28 cellular contexts compared by ENCODE assay signal in the genomic region with DNA sequence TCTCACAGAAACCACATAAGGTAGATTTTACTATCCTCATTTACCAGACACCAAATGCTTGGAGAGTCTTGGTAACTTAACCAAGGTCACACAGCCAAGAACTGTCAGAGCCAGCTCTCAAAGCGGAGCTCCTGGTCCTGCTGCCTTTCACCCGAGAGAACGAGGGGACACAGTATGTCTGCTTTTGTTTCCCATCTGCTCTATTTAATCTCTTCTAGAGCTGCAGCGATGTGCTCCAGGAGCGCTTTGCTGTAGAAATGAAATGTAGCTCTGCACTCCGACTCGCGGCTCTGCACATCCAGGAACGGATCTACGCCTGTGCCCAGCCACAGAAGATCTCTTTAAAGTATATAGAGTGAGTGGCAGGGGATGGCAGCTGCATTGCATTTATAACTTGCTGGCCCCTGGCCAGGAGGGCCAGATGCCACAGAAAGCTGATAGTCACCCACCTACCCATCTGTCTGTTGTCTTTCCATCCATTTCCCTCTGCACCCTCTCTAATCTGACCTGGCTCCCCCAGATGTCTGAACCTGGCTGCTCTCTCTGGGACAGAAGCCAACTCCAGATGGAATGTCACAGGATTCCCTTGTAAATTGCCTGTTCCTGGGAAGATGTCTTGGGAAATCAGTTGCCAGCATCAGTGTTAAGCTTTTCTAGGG. TPM values are rescaled to one million over a fixed set of nuclear protein-coding genes. Genes with fewer than 3 reads are reported as not detected.
DNase-seq lines count a peak whose midpoint lies in the region; ATAC-seq, FAIRE-seq and TF ChIP-seq lines count a peak whose summit lies in the region.
"Had no signal": no experiment of that assay in that cellular context is flagged by ENCODE, and none has a peak within 500 bp of the region (broad histone marks: within the 10 kb centered on the region; RNA-seq: fewer than 3 reads in every experiment).

No MANE protein-coding gene starts in this region.

- no peak overlapping the region for H3K4me3 ChIP-seq in WERI-Rb-1 (ENCODE audit: low read depth, low read length)
- H3K4me3 ChIP-seq: A549, breast epithelium, lower lobe of right lung, MG63, testis had no signal

- ATAC-seq in Right ventricle myocardium superior (ENCODE audit: poor library complexity) (no peak), HG03175 (IDR thresholded peaks at IDR 0.05; ENCODE audit: unreplicated experiment) (no peak)
- ATAC-seq: A549, foreskin keratinocyte, lower lobe of right lung had no signal

- TF ChIP-seq CTCF in WERI-Rb-1 (IDR thresholded peaks at IDR 0.05; ENCODE audit: low read depth, low read length) = no peak

- intact Hi-C loops in cardiac septum (cut with DNase I) = no loop called here
- intact Hi-C loops in Right ventricle myocardium superior (cut with DNase I) = no loop called here

- FAIRE-seq in GM12892 (lab: Jason Lieb, UNC) = no peak
- FAIRE-seq: A549, keratinocyte had no signal

- no peak for TF ChIP-seq POLR2A in GM12892 (IDR thresholded peaks at IDR 0.05; ENCODE audit: low read depth, low read length)

- H3K27ac ChIP-seq in WERI-Rb-1 = peak overlapping the region; percentile 77
- H3K27ac ChIP-seq: A549, breast epithelium, foreskin keratinocyte, lower lobe of right lung, testis had no signal

- peaks cover 67% of the 10 kb centered on the region for H3K36me3 ChIP-seq in WERI-Rb-1
- H3K36me3 ChIP-seq: breast epithelium, lower lobe of right lung, MG63 had no signal

- no peaks in the 10 kb centered on the region for H3K9me3 ChIP-seq in WERI-Rb-1 (ENCODE audit: severe bottlenecking)
- H3K9me3 ChIP-seq: A549, breast epithelium, lower lobe of right lung, MG63, testis had no signal

- DNase-seq in cardiac septum (ENCODE audit: low spot score) (peak; percentile 43), Right ventricle myocardium superior (no peak), NCI-H2171 (lab: John Stamatoyannopoulos, UW) (peak; percentile 87), WERI-Rb-1 (peak; percentile 69), superior temporal gyrus (ENCODE audit: extremely low spot score) (peak; percentile 14), GM12892 (ENCODE audit: insufficient read length) (no peak)
- no peak for DNase-seq in stimulated activated CD4-positive, alpha-beta T cell treated with anti-CD3 and anti-CD28 coated beads, Interleukin-15, amount 100 ng/mL, for 24 hours
- DNase-seq: activated CD4-positive, alpha-beta T cell treated with anti-CD3 and anti-CD28 coated beads, Interleukin-2, amount 50 U/mL, for 1 hour; activated CD8-positive, alpha-beta memory T cell treated with anti-CD3 and anti-CD28 coated beads, Interleukin-2, amount 50 U/mL, for 48 hours; activated gamma-delta T cell; CD4-positive, CD25-positive, alpha-beta regulatory T cell; dermis blood vessel endothelial cell; DMS79; foreskin keratinocyte; GOT3; hypothalamus; lower lobe of right lung; MG63; NCI-H1930; occipital lobe; RPMI8226; stimulated activated CD4-positive, alpha-beta T cell treated with anti-CD3 and anti-CD28 coated beads, Interleukin-12 subunit alpha, Interleukin-12 subunit beta, amount 100 ng/mL, for 4 hours; SW 1271; testis had no signal

- H3K27me3 ChIP-seq in WERI-Rb-1 (ENCODE audit: insufficient read depth, low read depth, severe bottlenecking) = no peaks in the 10 kb centered on the region
- H3K27me3 ChIP-seq: foreskin keratinocyte, MG63, testis had no signal

RNA-seq across cellular contexts. Expression of a gene that starts 21.4 kb away (rescaled TPM):
- total RNA-seq in cardiac septum (4.5 TPM), Right ventricle myocardium superior (3.7 TPM)
- 8.0 TPM for polyA plus RNA-seq in GM12892 (2012; ENCODE audit: missing spikeins)

RNA-seq across cellular contexts. Expression of a gene that starts 52.6 kb away (rescaled TPM):
- total RNA-seq in cardiac septum (13.1 TPM), Right ventricle myocardium superior (18.6 TPM)
- 44.3 TPM for polyA plus RNA-seq in GM12892 (2012; ENCODE audit: missing spikeins)

Comparison
In these comparisons a context has a peak if more than half of its experiments do, and no peak if none do; other contexts are left out.
1. DNase-seq: peak in cardiac septum (single experiment), NCI-H2171 (single experiment), WERI-Rb-1 (single experiment) and superior temporal gyrus (single experiment); none in Right ventricle myocardium superior (single experiment), GM12892 (single experiment) and stimulated activated CD4-positive, alpha-beta T cell treated with anti-CD3 and anti-CD28 coated beads, Interleukin-15, amount 100 ng/mL, for 24 hours (single experiment).